Comparison of ENCODE assay signal across 21 cellular contexts in genomic region chr14:104268295-104268694, GRCh38.
A peak's percentile ranks its signal among the peaks of the same experiment; 100 is the strongest.
DNase-seq lines count a peak whose midpoint lies in the region; ATAC-seq lines count a peak whose summit lies in the region.
"Had no signal": no experiment of that assay in that cellular context is flagged by ENCODE, and none has a peak within 500 bp of the region (broad histone marks: within the 10 kb centered on the region; RNA-seq: fewer than 3 reads in every experiment).

No MANE protein-coding gene starts in this region.

- H3K4me1 ChIP-seq in CD8-positive, alpha-beta memory T cell (ENCODE audit: insufficient read depth, low read length) = no peaks in the 10 kb centered on the region
- H3K4me1 ChIP-seq: A549 had no signal

- CTCF ChIA-PET in CD8-positive, alpha-beta memory T cell (lab: Charles Lee) = no interaction called here

- peak overlapping the region; percentile 7 for H3K4me3 Mint-ChIP-seq in stimulated activated naive CD8-positive, alpha-beta T cell treated with anti-CD3 and anti-CD28 coated beads, Interleukin-15, Interleukin-2, amounts not matched to agents 100 ng/mL and 50 ng/mL, for 24 hours
- H3K4me3 Mint-ChIP-seq in T-helper 17 cell (peak overlapping the region; percentile 28), immature natural killer cell (peak overlapping the region in 3 of 5 donors; percentile 19 to 67 (median 33))
- peak overlapping the region in 1 of 7 donors; percentile 57 for H3K4me3 Mint-ChIP-seq in CD8-positive, alpha-beta memory T cell
- H3K4me3 Mint-ChIP-seq: H9, HFFc6 had no signal

- H3K27ac Mint-ChIP-seq in stimulated activated naive CD8-positive, alpha-beta T cell treated with anti-CD3 and anti-CD28 coated beads, Interleukin-15, Interleukin-2, amounts not matched to agents 100 ng/mL and 50 ng/mL, for 24 hours = no peak overlapping the region
- no peak overlapping the region for H3K27ac Mint-ChIP-seq in T-helper 17 cell
- no peak overlapping the region for H3K27ac Mint-ChIP-seq in immature natural killer cell
- peak overlapping the region in 2 of 8 donors; percentile 32 to 70 for H3K27ac Mint-ChIP-seq in CD8-positive, alpha-beta memory T cell
- H3K27ac Mint-ChIP-seq: H9, HFFc6, IgD-negative memory B cell had no signal

- no peak for DNase-seq in stimulated activated naive CD8-positive, alpha-beta T cell treated with anti-CD3 and anti-CD28 coated beads, Interleukin-15, Interleukin-2, amounts not matched to agents 100 U/mL and 50 U/mL, for 24 hours
- DNase-seq in T-helper 17 cell (no peak), immature natural killer cell (no peak), GM19240 (ENCODE audit: insufficient read length, low spot score) (no peak)
- DNase-seq in CD8-positive, alpha-beta memory T cell = no peak
- DNase-seq in effector CD4-positive, alpha-beta T cell = no peak
- DNase-seq: DMS53, GDM1, HFFc6, NCI-H1105 treated with DMSO at 0.1 percent for 48 hours, NCI-H2029 treated with DMSO at 0.1 percent for 48 hours, NCI-H226, NCI-H510A treated with DMSO at 0.1 percent for 48 hours, NCI-H748 treated with DMSO at 0.1 percent for 48 hours, SHP77 treated with DMSO at 0.1 percent for 48 hours had no signal

- no peaks in the 10 kb centered on the region for H3K9me3 ChIP-seq in T-helper 17 cell (ENCODE audit: control insufficient read depth, low read length, poor library complexity, severe bottlenecking)
- no peaks in the 10 kb centered on the region for H3K9me3 ChIP-seq in CD8-positive, alpha-beta memory T cell (ENCODE audit: low read length)
- H3K9me3 ChIP-seq: A549 had no signal

- H3K27ac ChIP-seq in CD8-positive, alpha-beta memory T cell (ENCODE audit: low read depth, low read length) = no peak overlapping the region
- H3K27ac ChIP-seq: A549, RWPE1 had no signal

- no peak overlapping the region for H3K4me3 ChIP-seq in CD8-positive, alpha-beta memory T cell (ENCODE audit: low read length)
- H3K4me3 ChIP-seq: A549 had no signal

- no peak for ATAC-seq in stimulated activated naive CD8-positive, alpha-beta T cell treated with anti-CD3 and anti-CD28 coated beads, Interleukin-15, Interleukin-2, amounts not matched to agents 100 U/mL and 50 U/mL, for 24 hours
- ATAC-seq in T-helper 17 cell = no peak
- ATAC-seq in GM21423 (IDR thresholded peaks at IDR 0.05; ENCODE audit: unreplicated experiment) = no peak
- ATAC-seq: A549 had no signal

- POLR2A ChIA-PET in CD8-positive, alpha-beta memory T cell (lab: Charles Lee) = interaction anchor here (0.6 kb wide), 1 partner anchor 442 kb away, joined by 5 read pairs; no protein-coding TSS in a partner anchor

- no peaks in the 10 kb centered on the region for H3K9me3 Mint-ChIP-seq in stimulated activated naive CD8-positive, alpha-beta T cell treated with anti-CD3 and anti-CD28 coated beads, Interleukin-15, Interleukin-2, amounts not matched to agents 100 ng/mL and 50 ng/mL, for 24 hours
- no peaks in the 10 kb centered on the region for H3K9me3 Mint-ChIP-seq in immature natural killer cell
- H3K9me3 Mint-ChIP-seq in CD8-positive, alpha-beta memory T cell = no peaks in the 10 kb centered on the region

- peaks cover 3% of the 10 kb centered on the region for H3K4me1 Mint-ChIP-seq in stimulated activated naive CD8-positive, alpha-beta T cell treated with anti-CD3 and anti-CD28 coated beads, Interleukin-15, Interleukin-2, amounts not matched to agents 100 ng/mL and 50 ng/mL, for 24 hours (ENCODE audit: low read depth)
- H3K4me1 Mint-ChIP-seq in T-helper 17 cell (no peaks in the 10 kb centered on the region), immature natural killer cell (peaks cover 1 to 5% of the 10 kb centered on the region in 2 donors)
- peaks cover 0 to 4% (median 4%) of the 10 kb centered on the region in 3 donors for H3K4me1 Mint-ChIP-seq in CD8-positive, alpha-beta memory T cell

- H3K36me3 Mint-ChIP-seq in stimulated activated naive CD8-positive, alpha-beta T cell treated with anti-CD3 and anti-CD28 coated beads, Interleukin-15, Interleukin-2, amounts not matched to agents 100 ng/mL and 50 ng/mL, for 24 hours (ENCODE audit: low read depth) = no peaks in the 10 kb centered on the region
- H3K36me3 Mint-ChIP-seq in T-helper 17 cell (ENCODE audit: low read depth) (no peaks in the 10 kb centered on the region), immature natural killer cell (no peaks in the 10 kb centered on the region)
- H3K36me3 Mint-ChIP-seq in CD8-positive, alpha-beta memory T cell = no peaks in the 10 kb centered on the region
- H3K36me3 Mint-ChIP-seq: IgD-negative memory B cell had no signal

- H3K27me3 ChIP-seq in CD8-positive, alpha-beta memory T cell (ENCODE audit: insufficient read depth, low read length, poor library complexity, severe bottlenecking) = no peaks in the 10 kb centered on the region

- no peaks in the 10 kb centered on the region for H3K27me3 Mint-ChIP-seq in stimulated activated naive CD8-positive, alpha-beta T cell treated with anti-CD3 and anti-CD28 coated beads, Interleukin-15, Interleukin-2, amounts not matched to agents 100 ng/mL and 50 ng/mL, for 24 hours
- peaks cover 5% of the 10 kb centered on the region for H3K27me3 Mint-ChIP-seq in T-helper 17 cell
- H3K27me3 Mint-ChIP-seq in immature natural killer cell (ENCODE audit: low read depth in 3 of 3) = peaks cover 0 to 3% (median 2%) of the 10 kb centered on the region in 3 donors
- peaks cover 1 to 9% of the 10 kb centered on the region in 2 donors for H3K27me3 Mint-ChIP-seq in CD8-positive, alpha-beta memory T cell

- H3K36me3 ChIP-seq in CD8-positive, alpha-beta memory T cell (ENCODE audit: insufficient read depth, low read length) = no peaks in the 10 kb centered on the region
